Comparison of ENCODE assay signal across 30 cellular contexts in the genomic region with DNA sequence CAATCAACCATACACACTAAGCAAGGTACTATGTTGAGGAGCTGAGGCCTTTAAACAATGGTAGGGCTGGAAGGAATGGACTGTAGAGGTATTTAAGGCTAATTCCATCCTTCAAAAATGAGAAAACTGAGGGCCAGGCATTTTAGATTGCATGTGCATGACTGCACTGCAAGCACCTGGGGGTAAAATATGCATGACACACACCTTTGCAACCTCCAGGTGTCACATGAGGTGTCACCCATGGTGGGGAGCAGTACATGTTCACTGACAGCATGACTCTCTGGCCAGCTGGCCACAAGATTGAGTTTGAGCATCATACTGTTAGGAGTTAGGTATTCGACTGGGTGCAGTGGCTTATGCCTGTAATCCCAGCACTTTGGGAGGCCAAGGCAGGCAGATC.
"Had no signal": no experiment of that assay in that cellular context is flagged by ENCODE, and none has a peak within 500 bp of the region (broad histone marks: within the 10 kb centered on the region; RNA-seq: fewer than 3 reads in every experiment).

No MANE protein-coding gene starts in this region.

- FAIRE-seq: bronchial epithelial cell, colon had no signal

- H3K36me3 Mint-ChIP-seq: activated naive CD8-positive, alpha-beta T cell; brain; WTC11 had no signal

- ATAC-seq: activated CD4-positive, CD25-positive, alpha-beta regulatory T cell treated with anti-CD3 and anti-CD28 coated beads, Interleukin-2, amount 50 U/mL, for 24 hours; activated naive CD8-positive, alpha-beta T cell treated with anti-CD3 and anti-CD28 coated beads, Interleukin-2, amount 50 U/mL, for 24 hours; WTC11 had no signal

- H3K4me3 Mint-ChIP-seq: activated CD4-positive, alpha-beta T cell treated with anti-CD3 and anti-CD28 coated beads for 36 hours; activated naive CD8-positive, alpha-beta T cell; activated naive CD8-positive, alpha-beta T cell treated with anti-CD3 and anti-CD28 coated beads, Interleukin-2, amount 50 U/mL, for 24 hours; activated T-cell treated with anti-CD3 and anti-CD28 coated beads, Interleukin-2, amount 50 U/mL, for 24 hours; brain; T-helper 1 cell treated with Interleukin-12 subunit alpha and Interleukin-12 subunit beta and Interleukin-4 antibody, amounts not matched to agents 30 μg/mL and 1 μg/mL, for 36 hours; WTC11 had no signal

- H3K27me3 ChIP-seq: MG63, Peyer's patch had no signal

- H3K9me3 ChIP-seq: MG63, Peyer's patch had no signal

- H3K27ac Mint-ChIP-seq: activated CD4-positive, alpha-beta T cell treated with anti-CD3 and anti-CD28 coated beads for 36 hours; activated naive CD8-positive, alpha-beta T cell; activated naive CD8-positive, alpha-beta T cell treated with anti-CD3 and anti-CD28 coated beads, Interleukin-2, amount 50 U/mL, for 24 hours; activated T-cell treated with anti-CD3 and anti-CD28 coated beads, Interleukin-2, amount 50 U/mL, for 24 hours; activated T-helper 2 cell treated with anti-CD3 and anti-CD28 coated beads, Interferon-gamma antibody, Interleukin-2, Interleukin-4, amounts not matched to agents 10 μg/mL and 5 μg/mL and 100 μg/mL, durations not matched to agents 14 hours and 24 hours and 36 hours; brain; WTC11 had no signal

- H3K4me3 ChIP-seq: MG63, Peyer's patch had no signal

- DNase-seq: activated CD4-positive, alpha-beta T cell treated with anti-CD3 and anti-CD28 coated beads for 36 hours; activated CD4-positive, alpha-beta T cell treated with anti-CD3 and anti-CD28 coated beads, Interleukin-2, amount 50 U/mL, for 48 hours; activated CD8-positive, alpha-beta memory T cell treated with anti-CD3 and anti-CD28 coated beads for 24 hours; activated gamma-delta T cell; activated naive CD4-positive, alpha-beta T cell treated with Interleukin-2 at 50 U/mL for 16 hours; activated naive CD8-positive, alpha-beta T cell treated with anti-CD3 and anti-CD28 coated beads, Interleukin-2, amount 50 U/mL, for 24 hours; activated T-cell treated with anti-CD3 and anti-CD28 coated beads, Interleukin-2, amount 50 U/mL, for 24 hours; anterior cingulate cortex; caudate nucleus; Karpas-422; KBM-7; MG63; MV-4-11; NCI-H1092; NCI-H1436 treated with DMSO at 0.1 percent for 48 hours; NCI-H1694 treated with DMSO at 0.1 percent for 48 hours; NCI-H345; NCI-H524 treated with DMSO at 0.1 percent for 48 hours; NK-92 treated with Interleukin-12 subunit alpha and Interleukin-12 subunit beta, amount 100 ng/mL, for 24 hours; PC-3; Peyer's patch; Right ventricle myocardium superior had no signal

- H3K27ac ChIP-seq: Peyer's patch had no signal

- H3K27me3 Mint-ChIP-seq: activated naive CD8-positive, alpha-beta T cell; activated naive CD8-positive, alpha-beta T cell treated with anti-CD3 and anti-CD28 coated beads, Interleukin-2, amount 50 U/mL, for 24 hours had no signal

- H3K36me3 ChIP-seq: MG63, Peyer's patch had no signal

- H3K9me3 Mint-ChIP-seq: activated naive CD8-positive, alpha-beta T cell treated with anti-CD3 and anti-CD28 coated beads, Interleukin-2, amount 50 U/mL, for 24 hours; activated T-cell treated with anti-CD3 and anti-CD28 coated beads, Interleukin-2, amount 50 U/mL, for 24 hours; activated T-helper 2 cell treated with anti-CD3 and anti-CD28 coated beads, Interferon-gamma antibody, Interleukin-2, Interleukin-4, amounts not matched to agents 10 μg/mL and 5 μg/mL and 100 μg/mL, durations not matched to agents 14 hours and 24 hours and 36 hours; T-helper 1 cell treated with Interleukin-12 subunit alpha and Interleukin-12 subunit beta and Interleukin-4 antibody, amounts not matched to agents 30 μg/mL and 1 μg/mL, for 36 hours; WTC11 had no signal

- H3K4me1 Mint-ChIP-seq: activated naive CD8-positive, alpha-beta T cell treated with anti-CD3 and anti-CD28 coated beads, Interleukin-2, amount 50 U/mL, for 24 hours had no signal
